Comparison of ENCODE assay signal across 9 cellular contexts in genomic region chr17:8488931-8489330, GRCh38. TPM values are rescaled to one million over a fixed set of nuclear protein-coding genes. Genes with fewer than 3 reads are reported as not detected.
DNase-seq lines count a peak whose midpoint lies in the region; ATAC-seq and TF ChIP-seq lines count a peak whose summit lies in the region.
"Had no signal": no experiment of that assay in that cellular context is flagged by ENCODE, and none has a peak within 500 bp of the region (broad histone marks: within the 10 kb centered on the region; RNA-seq: fewer than 3 reads in every experiment).

No MANE protein-coding gene starts in this region.

- H4K5ac ChIP-seq in mesendoderm (ENCODE audit: low read length), result no peak overlapping the region

- peak; percentile 92 for DNase-seq in AG08396 (ENCODE audit: low spot score)
- peak; percentile 27 for DNase-seq in PC-3
- peak; percentile 60 for DNase-seq in epithelial cell of prostate (ENCODE audit: low read depth, low spot score)
- DNase-seq in mesendoderm, result peak; percentile 68
- no peak for DNase-seq in COLO829 (ENCODE audit: low spot score)
- DNase-seq: CD8-positive, alpha-beta memory T cell had no signal

- CTCF ChIA-PET in PC-3 (lab: Charles Lee), result no interaction called here

- no peaks in the 10 kb centered on the region for H3F3A ChIP-seq in PC-3 (ENCODE audit: low read length, unreplicated experiment)

- H4K20me1 ChIP-seq in PC-3 (ENCODE audit: low read length), result no peaks in the 10 kb centered on the region

- no peak overlapping the region for H2BK15ac ChIP-seq in mesendoderm (replicated peaks; ENCODE audit: low read depth)

- BruUV-seq in PC-3 (replicated peaks; lab: Mats Ljungman, UMichigan), result no TSS peak

- H3K27me3 ChIP-seq in PC-3 (ENCODE audit: low read length), result no peaks in the 10 kb centered on the region
- H3K27me3 ChIP-seq in mesendoderm (ENCODE audit: insufficient read depth, low read length, poor library complexity), result no peaks in the 10 kb centered on the region

- no peak overlapping the region for H2AFZ ChIP-seq in PC-3 (ENCODE audit: low read length)

- no peaks in the 10 kb centered on the region for H3K9me2 ChIP-seq in PC-3 (replicated peaks; ENCODE audit: low read length)

- no peak overlapping the region for H3K56ac ChIP-seq in mesendoderm (ENCODE audit: low read length)

- H3K4ac ChIP-seq in mesendoderm (ENCODE audit: low read depth, low read length), result no peak overlapping the region

- H3K9me3 ChIP-seq in PC-3 (ENCODE audit: low read length), result no peaks in the 10 kb centered on the region

- H2BK5ac ChIP-seq in mesendoderm (ENCODE audit: low read length), result no peak overlapping the region

- H3K27ac ChIP-seq in PC-3 (ENCODE audit: low read length), result no peak overlapping the region
- peak overlapping the region; percentile 66 for H3K27ac ChIP-seq in epithelial cell of prostate
- no peak overlapping the region for H3K27ac ChIP-seq in mesendoderm (ENCODE audit: low read depth, low read length)

- WGBS in mesendoderm (ENCODE audit: extremely low coverage, insufficient coverage, low lambda C conversion rate), result no CpG with 5 or more reads among the region's 4 CpGs

- H3K4me1 ChIP-seq in PC-3 (ENCODE audit: insufficient read depth, low read length), result no peaks in the 10 kb centered on the region
- no peaks in the 10 kb centered on the region for H3K4me1 ChIP-seq in mesendoderm (ENCODE audit: control insufficient read depth, low read depth, low read length)

- H2BK120ac ChIP-seq in mesendoderm (ENCODE audit: low read depth, low read length), result no peak overlapping the region

- TF ChIP-seq CTCF in PC-3 (conservative IDR thresholded peaks at IDR 0.05; ENCODE audit: low read depth, low read length), result no peak

- no peak overlapping the region for H3K23ac ChIP-seq in mesendoderm (ENCODE audit: low read length)

- no peak overlapping the region for H3K9ac ChIP-seq in PC-3 (ENCODE audit: low read length)
- H3K9ac ChIP-seq in mesendoderm (ENCODE audit: low read length), result no peak overlapping the region

- no peak overlapping the region for H3K4me2 ChIP-seq in PC-3 (ENCODE audit: low read length)
- no peak overlapping the region for H3K4me2 ChIP-seq in mesendoderm (ENCODE audit: low read length)

- POLR2A ChIA-PET in PC-3 (lab: Charles Lee; ENCODE audit: unreplicated experiment), result no interaction called here

- H3K79me1 ChIP-seq in mesendoderm (ENCODE audit: low read length), result no peaks in the 10 kb centered on the region

- H4K8ac ChIP-seq in mesendoderm (ENCODE audit: low read depth, low read length), result no peak overlapping the region

- intact Hi-C loops in PC-3 (cut with micrococcal nuclease), result no loop called here

- H3K79me2 ChIP-seq in PC-3 (ENCODE audit: low read length) (no peaks in the 10 kb centered on the region), mesendoderm (ENCODE audit: control insufficient read depth, insufficient read depth, low read length) (no peaks in the 10 kb centered on the region)

- peaks cover 9% of the 10 kb centered on the region for H3K36me3 ChIP-seq in PC-3 (ENCODE audit: low read depth, low read length)
- peaks cover 30% of the 10 kb centered on the region for H3K36me3 ChIP-seq in mesendoderm (ENCODE audit: control insufficient read depth, insufficient read depth, low read length)

- ATAC-seq in PC-3 (peak; percentile 87), GM18502 (IDR thresholded peaks at IDR 0.05; ENCODE audit: poor library complexity, unreplicated experiment) (no peak), HG03196 (IDR thresholded peaks at IDR 0.05; ENCODE audit: unreplicated experiment) (no peak), HG03280 (IDR thresholded peaks at IDR 0.05; ENCODE audit: unreplicated experiment) (no peak)

- H3K4me3 ChIP-seq in PC-3 (ENCODE audit: low read length) (no peak overlapping the region), mesendoderm (ENCODE audit: low read length) (no peak overlapping the region)

- H2AK5ac ChIP-seq in mesendoderm (ENCODE audit: low read length), result no peak overlapping the region

- no peak overlapping the region for H3K18ac ChIP-seq in mesendoderm (ENCODE audit: low read length)

RNA-seq across cellular contexts. Expression of gene NDEL1, which starts 53.2 kb away (rescaled TPM):
- 32.7 and 46.7 TPM in 2 replicates for total RNA-seq in PC-3 (2014; rRNA removed)
- 34.4 TPM for polyA plus RNA-seq in mesendoderm (2013, experiment 1 of 2)
- polyA plus RNA-seq in mesendoderm (2013, experiment 2 of 2), result 34.5 TPM
